Comparison of ENCODE assay signal across 8 cellular contexts in genomic region chr1:235954306-235955283, GRCh38.
DNase-seq lines count a peak whose midpoint lies in the region; ATAC-seq, FAIRE-seq and TF ChIP-seq lines count a peak whose summit lies in the region.

No MANE protein-coding gene starts in this region.

- H3K4me3 ChIP-seq in upper lobe of right lung, result no peak overlapping the region

- POLR2A ChIA-PET in GM10248 (lab: Yijun Ruan, JAX), result no interaction called here

- CTCF ChIA-PET in GM10248 (lab: Yijun Ruan, JAX), result interaction anchor here (1.0 to 7.1 kb wide), 9 partner anchors 8 to 89 kb away, joined by 3 to 85 read pairs (median 4); no protein-coding TSS in a partner anchor

- TF ChIP-seq CTCF in GM10248 (IDR thresholded peaks at IDR 0.05; ENCODE audit: control extremely low read depth, extremely low read depth, low read depth, missing control alignments), result peak; percentile 23
- TF ChIP-seq CTCF in upper lobe of right lung (IDR thresholded peaks at IDR 0.05), result no peak

- H3K27me3 Mint-ChIP-seq in IgD-negative memory B cell, result no peaks in the 10 kb centered on the region

- no peaks in the 10 kb centered on the region for H3K9me3 ChIP-seq in upper lobe of right lung

- H3K27ac Mint-ChIP-seq in IgD-negative memory B cell, result peak overlapping the region; percentile 68 to 91 (median 73)

- peak overlapping the region; percentile 24 to 86 (median 66) for H3K4me3 Mint-ChIP-seq in IgD-negative memory B cell

- H3K9me3 Mint-ChIP-seq in IgD-negative memory B cell, result no peaks in the 10 kb centered on the region

- no peak overlapping the region for H3K27ac ChIP-seq in upper lobe of right lung

- FAIRE-seq in frontal cortex (lab: Jason Lieb, UNC), result no peak

- H3K27me3 ChIP-seq in upper lobe of right lung, result no peaks in the 10 kb centered on the region

- ATAC-seq in GM21526 (IDR thresholded peaks at IDR 0.05; ENCODE audit: low FRiP score, unreplicated experiment) (peak; percentile 98), upper lobe of right lung (peak; percentile 91)

- intact Hi-C loops in cardiac septum (cut with DNase I) (no loop called here), upper lobe of right lung (cut with DNase I) (no loop called here)

- H3K36me3 Mint-ChIP-seq in IgD-negative memory B cell, result peaks cover 4% of the 10 kb centered on the region

- H3K36me3 ChIP-seq in upper lobe of right lung, result no peaks in the 10 kb centered on the region

- H3K4me1 Mint-ChIP-seq in IgD-negative memory B cell, result peaks cover 27 to 47% (median 45%) of the 10 kb centered on the region in 3 donors

- peaks cover 15% of the 10 kb centered on the region for H3K4me1 ChIP-seq in upper lobe of right lung

- peak; percentile 83 for DNase-seq in GM10248 (ENCODE audit: extremely low spot score)
- peak; percentile 25 for DNase-seq in activated CD4-positive, alpha-beta T cell treated with anti-CD3 and anti-CD28 coated beads, Interleukin-2, amount 50 U/mL, for 1 hour
- DNase-seq in cardiac septum (ENCODE audit: low spot score), result peak; percentile 89
- DNase-seq in upper lobe of right lung, result peak; percentile 80
- DNase-seq in 8988T, result no peak
- no peak for DNase-seq in frontal cortex (ENCODE audit: low spot score in 2 of 2)

Comparison
In these comparisons a context has a peak if more than half of its experiments do, and no peak if none do; other contexts are left out.
1. DNase-seq: peak in GM10248 (single experiment), activated CD4-positive, alpha-beta T cell treated with anti-CD3 and anti-CD28 coated beads, Interleukin-2, amount 50 U/mL, for 1 hour (single experiment), cardiac septum (single experiment) and upper lobe of right lung (single experiment); none in 8988T (single experiment) and frontal cortex (0 of 2).